In genomic region chr2:197265931-197266330, GRCh38 we compare ENCODE assay signal across 20 cellular contexts. TPM values are rescaled to one million over a fixed set of nuclear protein-coding genes. Genes with fewer than 3 reads are reported as not detected.
A peak's percentile ranks its signal among the peaks of the same experiment; 100 is the strongest.
DNase-seq lines count a peak whose midpoint lies in the region; ATAC-seq and TF ChIP-seq lines count a peak whose summit lies in the region.
"Had no signal": no experiment of that assay in that cellular context is flagged by ENCODE, and none has a peak within 500 bp of the region (broad histone marks: within the 10 kb centered on the region; RNA-seq: fewer than 3 reads in every experiment).

No MANE protein-coding gene starts in this region.

- no peak for TF ChIP-seq POLR2A in ovary (IDR thresholded peaks at IDR 0.05)

- no peaks in the 10 kb centered on the region for H3K27me3 Mint-ChIP-seq in CD4-positive, alpha-beta T cell
- H3K27me3 Mint-ChIP-seq in naive B cell = no peaks in the 10 kb centered on the region

- H3K27ac ChIP-seq in CD4-positive, alpha-beta T cell (ENCODE audit: low read depth, low read length) = peak overlapping the region; percentile 63
- H3K27ac ChIP-seq in ovary = no peak overlapping the region
- H3K27ac ChIP-seq: hepatocyte, psoas muscle had no signal

- no peaks in the 10 kb centered on the region for H3K36me3 ChIP-seq in ovary

- 80 to 85% (median 80%) methylated on average over 5 of the region's 5 CpGs for WGBS in ovary, 3 donors

- H3K27ac Mint-ChIP-seq in CD4-positive, alpha-beta T cell = peak overlapping the region; percentile 78
- H3K27ac Mint-ChIP-seq in activated naive CD4-positive, alpha-beta T cell treated with anti-CD3 and anti-CD28 coated beads, Interleukin-2, amount 50 U/mL, for 72 hours = peak overlapping the region; percentile 83 to 84
- peak overlapping the region; percentile 32 to 94 (median 90) for H3K27ac Mint-ChIP-seq in naive B cell
- H3K27ac Mint-ChIP-seq: HFFc6, nephron progenitor cell had no signal

- intact Hi-C loops in CD4-positive, alpha-beta T cell (cut with DNase I, micrococcal nuclease) = loop anchor here in 1 of 2 experiments (2.0 kb wide), 3 partner anchors 15 to 45 kb away; partner anchors contain the start of gene ANKRD44
- intact Hi-C loops in ovary (cut with DNase I) (no loop called here), cardiac septum (cut with DNase I) (no loop called here)

- POLR2A ChIA-PET in CD4-positive, alpha-beta T cell (lab: Charles Lee) = interaction anchor here (0.8 to 6.1 kb wide), 16 partner anchors 10 to 114 kb away, joined by 3 to 58 read pairs (median 6); partner anchors contain the start of gene ANKRD44

- H3K9me3 ChIP-seq in CD4-positive, alpha-beta T cell (ENCODE audit: control insufficient read depth, low read length) = no peaks in the 10 kb centered on the region
- H3K9me3 ChIP-seq in ovary = no peaks in the 10 kb centered on the region
- H3K9me3 ChIP-seq: psoas muscle had no signal

- TF ChIP-seq CTCF in CD4-positive, alpha-beta T cell (IDR thresholded peaks at IDR 0.05) = no peak
- TF ChIP-seq CTCF in ovary (IDR thresholded peaks at IDR 0.05) = no peak

- no peaks in the 10 kb centered on the region for H3K27me3 ChIP-seq in CD4-positive, alpha-beta T cell (ENCODE audit: control insufficient read depth, insufficient read depth, low read length)
- H3K27me3 ChIP-seq in ovary = no peaks in the 10 kb centered on the region
- H3K27me3 ChIP-seq: hepatocyte had no signal

- H3K4me3 ChIP-seq in ovary = no peak overlapping the region
- H3K4me3 ChIP-seq: hepatocyte, psoas muscle, smooth muscle cell had no signal

- no peak for TF ChIP-seq EP300 in ovary (IDR thresholded peaks at IDR 0.05)

- peaks cover 42% of the 10 kb centered on the region for H3K36me3 Mint-ChIP-seq in CD4-positive, alpha-beta T cell (ENCODE audit: low read depth)
- peaks cover 8 to 16% of the 10 kb centered on the region in 2 donors for H3K36me3 Mint-ChIP-seq in activated naive CD4-positive, alpha-beta T cell treated with anti-CD3 and anti-CD28 coated beads, Interleukin-2, amount 50 U/mL, for 72 hours
- peaks cover 0 to 11% of the 10 kb centered on the region in 2 donors for H3K36me3 Mint-ChIP-seq in naive B cell

- ATAC-seq in CD4-positive, alpha-beta T cell (ENCODE audit: poor library complexity) = no peak
- ATAC-seq in activated naive CD4-positive, alpha-beta T cell treated with anti-CD3 and anti-CD28 coated beads, Interleukin-2, amount 50 U/mL, for 72 hours = no peak
- ATAC-seq in naive B cell (ENCODE audit: low read depth in 2 of 2) = no peak
- ATAC-seq in GM19023 (IDR thresholded peaks at IDR 0.05; ENCODE audit: unreplicated experiment) = no peak
- ATAC-seq: psoas muscle had no signal

- peaks cover 95% of the 10 kb centered on the region for H3K4me1 Mint-ChIP-seq in CD4-positive, alpha-beta T cell (ENCODE audit: low read depth)
- peaks cover 73 to 98% (median 93%) of the 10 kb centered on the region in 3 donors for H3K4me1 Mint-ChIP-seq in naive B cell

- no peaks in the 10 kb centered on the region for H3K9me3 Mint-ChIP-seq in CD4-positive, alpha-beta T cell
- H3K9me3 Mint-ChIP-seq in activated naive CD4-positive, alpha-beta T cell treated with anti-CD3 and anti-CD28 coated beads, Interleukin-2, amount 50 U/mL, for 72 hours = no peaks in the 10 kb centered on the region
- no peaks in the 10 kb centered on the region for H3K9me3 Mint-ChIP-seq in naive B cell
- H3K9me3 Mint-ChIP-seq: HFFc6, nephron progenitor cell had no signal

- H3K4me1 ChIP-seq in ovary (ENCODE audit: insufficient read depth) = no peaks in the 10 kb centered on the region
- H3K4me1 ChIP-seq: psoas muscle had no signal

- CTCF ChIA-PET in CD4-positive, alpha-beta T cell (lab: Charles Lee) = interaction anchor here (0.9 to 1.5 kb wide), 3 partner anchors 9 to 57 kb away, joined by 3 to 4 read pairs (median 3); no protein-coding TSS in a partner anchor

- DNase-seq in CD4-positive, alpha-beta T cell = no peak
- DNase-seq in Daoy (ENCODE audit: low read depth) (peak; percentile 11), naive B cell (no peak), ovary (no peak), cardiac septum (ENCODE audit: low spot score) (no peak), NCI-H69 (lab: John Stamatoyannopoulos, UW) (no peak)
- DNase-seq in activated naive CD4-positive, alpha-beta T cell treated with anti-CD3 and anti-CD28 coated beads, Interleukin-2, amount 50 U/mL, for 72 hours (ENCODE audit: low spot score in 2 of 2) = no peak
- DNase-seq: activated CD4-positive, CD25-positive, alpha-beta regulatory T cell; aorta; GF-D8; HFFc6; NCI-H1436; NCI-H774; nephron progenitor cell; OCI-M1; psoas muscle; SIG-M5 had no signal

- peak overlapping the region; percentile 85 for H3K4me3 Mint-ChIP-seq in CD4-positive, alpha-beta T cell
- H3K4me3 Mint-ChIP-seq in naive B cell = peak overlapping the region in 5 of 8 donors; percentile 26 to 81 (median 43)
- H3K4me3 Mint-ChIP-seq: HFFc6, nephron progenitor cell had no signal

RNA-seq across cellular contexts. Expression of gene ANKRD44, which starts 44.6 kb away (rescaled TPM):
- total RNA-seq in CD4-positive, alpha-beta T cell = 100 to 1,000 TPM; 170 to 186 TPM
- total RNA-seq in Daoy (2014; rRNA removed; shearing (Covaris generic)) = 5.8 and 7.4 TPM in 2 replicates
- total RNA-seq in activated naive CD4-positive, alpha-beta T cell treated with anti-CD3 and anti-CD28 coated beads, Interleukin-2, amount 50 U/mL, for 72 hours = 100 to 1,000 TPM; 103 to 130 TPM
- polyA plus RNA-seq in naive B cell (ENCODE audit: low read depth in 6 of 6) (100 to 1,000 TPM; 107 to 176 (median 141) TPM), ovary (10 to 100 TPM in 1 of 2 donors, 1 to 10 TPM in 1; 2.6 to 10.1 TPM)
- total RNA-seq in ovary (10 to 100 TPM in 6 of 7 donors, 1 to 10 TPM in 1; 9.2 to 60.0 (median 11.5) TPM), cardiac septum (6.4 TPM)
